13 cellular contexts compared by ENCODE assay signal in the genomic region with DNA sequence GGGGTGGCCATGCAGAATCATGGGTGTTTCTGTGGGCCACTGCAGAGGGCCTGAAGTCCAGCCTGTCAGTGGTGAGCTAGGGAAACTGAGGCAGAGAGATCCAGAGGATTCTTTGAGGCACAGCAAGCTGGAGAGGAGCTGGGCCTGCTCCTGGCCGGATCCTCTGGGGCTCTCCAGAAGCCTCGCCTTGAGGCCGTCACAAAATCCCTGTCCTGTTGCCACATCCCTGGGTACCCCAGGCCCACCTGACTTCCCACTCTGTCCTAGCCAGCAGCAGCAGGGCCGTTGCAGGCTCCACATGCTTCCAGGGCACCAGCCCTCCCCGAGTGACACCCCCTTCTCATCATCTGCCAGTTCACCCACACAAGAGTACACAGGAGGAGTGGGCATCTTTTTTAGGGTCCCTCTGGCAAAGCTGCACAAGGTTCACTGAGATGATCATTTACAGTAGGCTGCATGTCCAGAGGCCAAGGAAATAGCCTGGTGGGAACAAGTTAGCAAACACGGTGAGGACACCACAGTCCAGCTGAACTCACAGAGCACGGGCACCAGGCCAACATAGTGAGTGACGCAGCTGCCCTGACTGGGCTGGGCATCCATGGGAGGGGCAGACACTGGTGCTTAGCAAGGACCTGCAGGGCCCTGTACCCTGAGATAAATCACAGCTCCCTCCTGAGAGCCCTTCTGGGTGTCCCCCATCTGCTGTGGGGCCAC. TPM values are rescaled to one million over a fixed set of nuclear protein-coding genes. Genes with fewer than 3 reads are reported as not detected.
DNase-seq lines count a peak whose midpoint lies in the region; ATAC-seq and TF ChIP-seq lines count a peak whose summit lies in the region.
"Had no signal": no experiment of that assay in that cellular context is flagged by ENCODE, and none has a peak within 500 bp of the region (broad histone marks: within the 10 kb centered on the region; RNA-seq: fewer than 3 reads in every experiment).

No MANE protein-coding gene starts in this region.

- TF ChIP-seq POLR2A in erythroblast (IDR thresholded peaks at IDR 0.05; ENCODE audit: low read length): no peak

- DNase-seq in DMS53 treated with DMSO at 0.1 percent for 48 hours (lab: John Stamatoyannopoulos, UW; ENCODE audit: unreplicated experiment) (peak; percentile 54), NCI-H1105 (lab: John Stamatoyannopoulos, UW) (peak; percentile 62), T-helper 17 cell (no peak), sciatic nerve (ENCODE audit: low spot score) (peak; percentile 41), NCI-H1417 treated with DMSO at 0.1 percent for 48 hours (lab: John Stamatoyannopoulos, UW) (no peak), erythroblast (lab: John Stamatoyannopoulos, UW) (no peak), psoas muscle (no peak)
- DNase-seq: CD4-positive, alpha-beta memory T cell; heart left ventricle; MM.1S had no signal

- H3K9me3 ChIP-seq in T-helper 17 cell (ENCODE audit: control insufficient read depth, low read length, poor library complexity, severe bottlenecking) (no peaks in the 10 kb centered on the region), psoas muscle (peaks cover 15% of the 10 kb centered on the region)

- TF ChIP-seq CTCF in psoas muscle (IDR thresholded peaks at IDR 0.05): no peak

- ATAC-seq in T-helper 17 cell (no peak), sciatic nerve (no peak), psoas muscle (no peak)
- ATAC-seq: HCT116, heart left ventricle had no signal

- H3K4me3 ChIP-seq in psoas muscle: no peak overlapping the region
- H3K4me3 ChIP-seq: heart left ventricle had no signal

- no peak overlapping the region for H3K4me3 Mint-ChIP-seq in T-helper 17 cell
- H3K4me3 Mint-ChIP-seq: CD4-positive, alpha-beta memory T cell; nephron had no signal

- intact Hi-C loops in sciatic nerve (cut with DNase I) (loop anchor here (5.0 kb wide), 1 partner anchor 596 kb away; no protein-coding TSS in a partner anchor), psoas muscle (cut with DNase I) (no loop called here)

- 80 to 86% (median 80%) methylated on average over 8 of the region's 8 CpGs for WGBS in psoas muscle, 3 donors

- H3K4me1 ChIP-seq in psoas muscle: no peaks in the 10 kb centered on the region
- H3K4me1 ChIP-seq: heart left ventricle had no signal

- H3K36me3 Mint-ChIP-seq in T-helper 17 cell (ENCODE audit: low read depth): peaks cover 2% of the 10 kb centered on the region
- H3K36me3 Mint-ChIP-seq: CD4-positive, alpha-beta memory T cell had no signal

- H3K4me1 Mint-ChIP-seq in T-helper 17 cell: peaks cover 7% of the 10 kb centered on the region

- H3K36me3 ChIP-seq in psoas muscle (ENCODE audit: insufficient read depth in 1 of 2, low read depth in 1 of 2): no peaks in the 10 kb centered on the region
- H3K36me3 ChIP-seq: heart left ventricle had no signal

- peaks cover 0 to 17% (median 7%) of the 10 kb centered on the region in 3 donors for H3K27me3 ChIP-seq in psoas muscle (ENCODE audit: insufficient read depth in 3 of 3, low read length in 2 of 3)
- H3K27me3 ChIP-seq: heart left ventricle had no signal

- no peak overlapping the region for H3K27ac ChIP-seq in psoas muscle
- H3K27ac ChIP-seq: heart left ventricle had no signal

- peak overlapping the region; percentile 29 for H3K27ac Mint-ChIP-seq in T-helper 17 cell

- peaks cover 15% of the 10 kb centered on the region for H3K27me3 Mint-ChIP-seq in T-helper 17 cell

RNA-seq across cellular contexts. Expression of gene TSPEAR, which starts 25.1 kb away (rescaled TPM):
- total RNA-seq in T-helper 17 cell: not detected
- total RNA-seq in sciatic nerve: not detected
- not detected for total RNA-seq in psoas muscle
- not detected for polyA plus RNA-seq in psoas muscle
- total RNA-seq: CD4-positive, alpha-beta memory T cell had no signal

RNA-seq across cellular contexts. Expression of gene KRTAP10-12, which starts 39.5 kb away (rescaled TPM):
- not detected for total RNA-seq in T-helper 17 cell
- total RNA-seq in sciatic nerve: not detected
- not detected for total RNA-seq in psoas muscle
- polyA plus RNA-seq in psoas muscle: not detected
- total RNA-seq: CD4-positive, alpha-beta memory T cell; heart left ventricle had no signal
- polyA plus RNA-seq: CD4-positive, alpha-beta memory T cell; esophagus; heart left ventricle had no signal

RNA-seq across cellular contexts. Expression of gene KRTAP12-1, which starts 54.5 kb away (rescaled TPM):
- not detected for total RNA-seq in T-helper 17 cell
- not detected for total RNA-seq in sciatic nerve
- total RNA-seq in psoas muscle: not detected
- polyA plus RNA-seq in psoas muscle: not detected
- total RNA-seq: CD4-positive, alpha-beta memory T cell; heart left ventricle had no signal
- polyA plus RNA-seq: CD4-positive, alpha-beta memory T cell; esophagus; heart left ventricle had no signal

Comparison
In these comparisons a context has a peak if more than half of its experiments do, and no peak if none do; other contexts are left out.
1. DNase-seq: peak in DMS53 treated with DMSO at 0.1 percent for 48 hours (single experiment), NCI-H1105 (single experiment) and sciatic nerve (single experiment); none in T-helper 17 cell (0 of 3), NCI-H1417 treated with DMSO at 0.1 percent for 48 hours (single experiment), erythroblast (0 of 2) and psoas muscle (0 of 2).